Comparison of ENCODE assay signal across 8 cellular contexts in genomic region chr19:33064117-33064777, GRCh38. TPM values are rescaled to one million over a fixed set of nuclear protein-coding genes. Genes with fewer than 3 reads are reported as not detected.
DNase-seq lines count a peak whose midpoint lies in the region; TF ChIP-seq lines count a peak whose summit lies in the region.

No MANE protein-coding gene starts in this region.

- peak overlapping the region; percentile 55 for H3K4me3 ChIP-seq in GM12864 (ENCODE audit: low read depth, low read length)
- peak overlapping the region; percentile 65 for H3K4me3 ChIP-seq in HAP-1
- H3K4me3 ChIP-seq in adipocyte (ENCODE audit: low read length): no peak overlapping the region

- H3K4me1 ChIP-seq in HAP-1 (peaks cover 3% of the 10 kb centered on the region; the same call in 1 of the 2 replicates), adipocyte (ENCODE audit: control insufficient read depth, insufficient read depth, low read length) (no peaks in the 10 kb centered on the region)

- peak; percentile 6 for TF ChIP-seq CTCF in GM12864 (IDR thresholded peaks at IDR 0.05; ENCODE audit: low read depth, low read length, missing control alignments)

- in situ Hi-C loops in HAP-1 (cut with MboI; ENCODE audit: low sequenced_read_pairs): no loop called here

- no peaks in the 10 kb centered on the region for H3K9me3 ChIP-seq in HAP-1
- H3K9me3 ChIP-seq in adipocyte (ENCODE audit: control insufficient read depth, low read length): no peaks in the 10 kb centered on the region

- intact Hi-C loops in posterior vena cava (cut with DNase I): no loop called here

- H3K27me3 ChIP-seq in HAP-1 (ENCODE audit: low read depth) (no peaks in the 10 kb centered on the region), adipocyte (replicated peaks; ENCODE audit: control insufficient read depth, insufficient read depth, low read length) (peaks cover 12% of the 10 kb centered on the region)

- DNase-seq in GM12864 (ENCODE audit: low read depth): no peak
- peak; percentile 33 to 70 for DNase-seq in HAP-1 (ENCODE audit: low spot score in 2 of 2)
- DNase-seq in NCI-H69 (lab: John Stamatoyannopoulos, UW): peak; percentile 74
- peak; percentile 41 for DNase-seq in adipocyte (ENCODE audit: low read depth)
- DNase-seq in iPS-NIHi7 (ENCODE audit: extremely low spot score): peak; percentile 66
- peak in 2 of 3 experiments; percentile 13 to 15 for DNase-seq in stimulated activated CD4-positive, alpha-beta T cell treated with anti-CD3 and anti-CD28 coated beads, TNF-alpha, amount 100 ng/mL, for 4 hours (ENCODE audit: low read depth in 3 of 3)
- DNase-seq in posterior vena cava (ENCODE audit: low spot score): no peak
- no peak for DNase-seq in NCI-H187 treated with DMSO at 0.1 percent for 48 hours (lab: John Stamatoyannopoulos, UW)

- no peaks in the 10 kb centered on the region for H3K36me3 ChIP-seq in HAP-1 (replicated peaks)
- no peaks in the 10 kb centered on the region for H3K36me3 ChIP-seq in adipocyte (ENCODE audit: control insufficient read depth, insufficient read depth, low read length, severe bottlenecking)

- H3K9ac ChIP-seq in adipocyte (ENCODE audit: low read length): no peak overlapping the region

RNA-seq across cellular contexts. Expression of gene RHPN2, which starts 0.4 kb away (rescaled TPM):
- 1 to 10 TPM in 1 of 2 donors, under 1 TPM in 1; 0.56 to 1.5 TPM for total RNA-seq in posterior vena cava

RNA-seq across cellular contexts. Expression of gene GPATCH1, which starts 16.7 kb away (rescaled TPM):
- total RNA-seq in posterior vena cava: 1 to 10 TPM; 6.0 to 6.5 TPM

Comparison
In these comparisons a context has a peak if more than half of its experiments do, and no peak if none do; other contexts are left out.
1. DNase-seq: peak in HAP-1 (2 of 2), NCI-H69 (single experiment), adipocyte (single experiment), iPS-NIHi7 (single experiment) and stimulated activated CD4-positive, alpha-beta T cell treated with anti-CD3 and anti-CD28 coated beads, TNF-alpha, amount 100 ng/mL, for 4 hours (2 of 3); none in GM12864 (single experiment), posterior vena cava (single experiment) and NCI-H187 treated with DMSO at 0.1 percent for 48 hours (single experiment).